13 cellular contexts compared by ENCODE assay signal in the genomic region with DNA sequence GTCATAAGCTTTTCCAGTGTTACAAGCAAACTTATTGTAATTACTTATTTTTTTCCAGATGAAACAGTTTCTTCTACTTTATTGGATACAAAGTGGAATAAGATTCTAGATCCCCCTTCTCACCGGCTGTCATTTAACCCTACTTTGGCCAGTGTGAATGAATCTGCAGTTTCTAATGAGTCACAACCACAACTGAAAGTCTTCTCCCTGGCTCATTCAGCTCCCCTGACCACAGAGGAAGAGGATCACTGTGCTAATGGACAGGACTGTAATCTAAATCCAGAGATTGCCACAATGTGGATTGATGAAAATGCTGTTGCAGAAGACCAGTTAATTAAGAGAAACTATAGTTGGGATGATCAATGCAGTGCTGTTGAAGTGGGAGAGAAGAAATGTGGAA.
DNase-seq lines count a peak whose midpoint lies in the region; ATAC-seq lines count a peak whose summit lies in the region.
"Had no signal": no experiment of that assay in that cellular context is flagged by ENCODE, and none has a peak within 500 bp of the region (broad histone marks: within the 10 kb centered on the region; RNA-seq: fewer than 3 reads in every experiment).

No MANE protein-coding gene starts in this region.

- DNase-seq in Daoy (ENCODE audit: low read depth): peak; percentile 84
- DNase-seq in MV-4-11 (lab: John Stamatoyannopoulos, UW): peak; percentile 81
- peak; percentile 91 for DNase-seq in iris pigment epithelial cell (ENCODE audit: low read depth)
- DNase-seq in NCI-H2227 (lab: John Stamatoyannopoulos, UW; ENCODE audit: unreplicated experiment): no peak
- DNase-seq in NCI-H1694 (lab: John Stamatoyannopoulos, UW): no peak
- no peak for DNase-seq in ureter (ENCODE audit: low spot score)
- DNase-seq: activated T-cell treated with anti-CD3 and anti-CD28 coated beads, Interleukin-2, amount 50 U/mL, for 24 hours; CD8-positive, alpha-beta memory T cell; NCI-H1694 treated with DMSO at 0.1 percent for 48 hours had no signal

- H3K27ac Mint-ChIP-seq in activated T-helper 17 cell treated with anti-CD3 and anti-CD28 coated beads, Interleukin-2, amount 50 U/mL, for 72 hours: no peak overlapping the region
- H3K27ac Mint-ChIP-seq: activated T-cell treated with anti-CD3 and anti-CD28 coated beads, Interleukin-2, amount 50 U/mL, for 24 hours had no signal

- ATAC-seq in activated T-helper 17 cell treated with anti-CD3 and anti-CD28 coated beads, Interleukin-2, amount 50 U/mL, for 72 hours (replicated peaks): peak; percentile 65
- ATAC-seq in HG03108 (IDR thresholded peaks at IDR 0.05; ENCODE audit: unreplicated experiment): no peak
- ATAC-seq: Panc1 had no signal

- H3K9me3 Mint-ChIP-seq in activated T-helper 17 cell treated with anti-CD3 and anti-CD28 coated beads, Interleukin-2, amount 50 U/mL, for 72 hours: no peaks in the 10 kb centered on the region
- H3K9me3 Mint-ChIP-seq: activated T-cell treated with anti-CD3 and anti-CD28 coated beads, Interleukin-2, amount 50 U/mL, for 24 hours; CD8-positive, alpha-beta memory T cell; central memory CD8-positive, alpha-beta T cell had no signal

- no peak overlapping the region for H3K4me3 Mint-ChIP-seq in activated T-helper 17 cell treated with anti-CD3 and anti-CD28 coated beads, Interleukin-2, amount 50 U/mL, for 72 hours
- H3K4me3 Mint-ChIP-seq: activated T-cell treated with anti-CD3 and anti-CD28 coated beads, Interleukin-2, amount 50 U/mL, for 24 hours; CD8-positive, alpha-beta memory T cell; central memory CD8-positive, alpha-beta T cell had no signal

- H3K27me3 Mint-ChIP-seq in activated T-helper 17 cell treated with anti-CD3 and anti-CD28 coated beads, Interleukin-2, amount 50 U/mL, for 72 hours: no peaks in the 10 kb centered on the region
- H3K27me3 Mint-ChIP-seq: activated T-cell treated with anti-CD3 and anti-CD28 coated beads, Interleukin-2, amount 50 U/mL, for 24 hours; CD8-positive, alpha-beta memory T cell; central memory CD8-positive, alpha-beta T cell had no signal

- H3K4me1 Mint-ChIP-seq in activated T-helper 17 cell treated with anti-CD3 and anti-CD28 coated beads, Interleukin-2, amount 50 U/mL, for 72 hours: no peaks in the 10 kb centered on the region
- H3K4me1 Mint-ChIP-seq: central memory CD8-positive, alpha-beta T cell had no signal

- peaks cover 6% of the 10 kb centered on the region for H3K36me3 Mint-ChIP-seq in activated T-helper 17 cell treated with anti-CD3 and anti-CD28 coated beads, Interleukin-2, amount 50 U/mL, for 72 hours (ENCODE audit: low read depth)

Comparison
In these comparisons a context has a peak if more than half of its experiments do, and no peak if none do; other contexts are left out.
1. DNase-seq: peak in Daoy (single experiment), MV-4-11 (single experiment) and iris pigment epithelial cell (single experiment); none in NCI-H2227 (single experiment), NCI-H1694 (single experiment) and ureter (single experiment).